Comparison of ENCODE assay signal across 18 cellular contexts in the genomic region with DNA sequence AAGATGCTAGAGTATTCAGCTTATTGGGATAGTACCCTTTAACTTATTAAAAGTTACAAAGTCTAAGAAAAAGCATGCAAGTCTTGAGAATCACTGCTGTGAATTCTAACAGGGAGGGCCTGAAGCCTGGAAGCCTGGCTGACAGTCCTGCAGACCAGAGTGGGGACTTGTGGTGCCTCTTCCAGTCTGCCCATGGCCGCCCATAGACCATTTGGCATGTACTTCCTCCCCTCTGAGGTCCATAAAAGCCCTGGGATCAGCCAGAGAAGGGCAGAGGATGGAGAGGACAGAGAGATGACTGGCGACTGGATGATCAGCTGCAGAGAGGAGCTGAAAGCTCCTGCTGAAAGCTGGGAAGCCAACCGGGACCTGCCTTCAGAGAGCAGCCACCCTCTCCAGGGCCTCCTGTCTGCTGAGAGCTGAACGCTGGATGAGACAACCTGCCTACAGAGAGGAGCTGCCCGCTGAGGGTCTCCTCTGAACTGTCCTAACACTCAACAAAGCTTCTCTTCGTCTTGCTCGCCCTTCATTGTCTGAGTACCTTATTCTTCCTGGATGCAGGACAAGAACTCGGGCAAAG. TPM values are rescaled to one million over a fixed set of nuclear protein-coding genes. Genes with fewer than 3 reads are reported as not detected.
DNase-seq lines count a peak whose midpoint lies in the region; ATAC-seq, FAIRE-seq and TF ChIP-seq lines count a peak whose summit lies in the region.
"Had no signal": no experiment of that assay in that cellular context is flagged by ENCODE, and none has a peak within 500 bp of the region (broad histone marks: within the 10 kb centered on the region; RNA-seq: fewer than 3 reads in every experiment).

No MANE protein-coding gene starts in this region.

- H3K4ac ChIP-seq in IMR-90 (ENCODE audit: low read depth, low read length) (no peak overlapping the region), mesenchymal stem cell (ENCODE audit: low read depth in 1 of 2, low read length in 2 of 2) (no peak overlapping the region)

- H3K27ac ChIP-seq in IMR-90 (ENCODE audit: insufficient read depth, low read length) (no peak overlapping the region), mesenchymal stem cell (ENCODE audit: low read length, poor library complexity, severe bottlenecking) (no peak overlapping the region), smooth muscle cell (ENCODE audit: low read depth) (no peak overlapping the region)
- H3K27ac ChIP-seq: GM23248 had no signal

- H2BK12ac ChIP-seq in mesenchymal stem cell (ENCODE audit: low read length in 2 of 2), result peak overlapping the region in 1 of 2 experiments; percentile 59

- H3K9ac ChIP-seq in IMR-90 (ENCODE audit: low read depth, low read length) (no peak overlapping the region), mesenchymal stem cell (ENCODE audit: low read length) (no peak overlapping the region), smooth muscle cell (ENCODE audit: low read depth) (no peak overlapping the region)
- H3K9ac ChIP-seq: GM23248 had no signal

- no peak for TF ChIP-seq CTCF in IMR-90 (conservative IDR thresholded peaks at IDR 0.05; ENCODE audit: low read depth, low read length)
- TF ChIP-seq CTCF in smooth muscle cell (IDR thresholded peaks at IDR 0.05; ENCODE audit: borderline replicate concordance, insufficient read depth, poor library complexity, severe bottlenecking), result no peak

- H3K79me1 ChIP-seq in IMR-90 (ENCODE audit: low read depth in 1 of 2, low read length in 2 of 2) (no peaks in the 10 kb centered on the region), mesenchymal stem cell (replicated peaks; ENCODE audit: low read length, poor library complexity, severe bottlenecking) (no peaks in the 10 kb centered on the region)

- H3K79me2 ChIP-seq in smooth muscle cell (ENCODE audit: low read depth), result no peaks in the 10 kb centered on the region

- ATAC-seq in IMR-90 (ENCODE audit: low read depth), result no peak
- no peak for ATAC-seq in GM21717 (IDR thresholded peaks at IDR 0.05; ENCODE audit: unreplicated experiment)
- ATAC-seq: GM12878 had no signal

- BruUV-seq in IMR-90 (replicated peaks; lab: Mats Ljungman, UMichigan), result no TSS peak

- no peaks in the 10 kb centered on the region for H3K9me1 ChIP-seq in IMR-90 (ENCODE audit: insufficient read depth, low read length)

- H3K27me3 ChIP-seq in IMR-90 (ENCODE audit: control insufficient read depth, insufficient read depth, low read length), result no peaks in the 10 kb centered on the region
- H3K27me3 ChIP-seq in mesenchymal stem cell (ENCODE audit: control insufficient read depth in 1 of 2, insufficient read depth in 1 of 2, low read length in 2 of 2), result no peaks in the 10 kb centered on the region
- no peaks in the 10 kb centered on the region for H3K27me3 ChIP-seq in smooth muscle cell (ENCODE audit: low read depth)

- H3K14ac ChIP-seq in IMR-90 (replicated peaks; ENCODE audit: low read depth, low read length), result no peak overlapping the region
- no peak overlapping the region for H3K14ac ChIP-seq in mesenchymal stem cell (ENCODE audit: low read length in 2 of 2)

- peak overlapping the region; percentile 64; the same call in 1 of the 3 replicates for H2BK15ac ChIP-seq in IMR-90 (ENCODE audit: low read depth, low read length)
- H2BK15ac ChIP-seq in mesenchymal stem cell (ENCODE audit: low read depth, poor library complexity, severe bottlenecking), result no peak overlapping the region

- H4K20me1 ChIP-seq in IMR-90 (ENCODE audit: insufficient read depth, low read length) (no peaks in the 10 kb centered on the region), smooth muscle cell (ENCODE audit: low read depth) (no peaks in the 10 kb centered on the region)

- H3K23ac ChIP-seq in IMR-90 (ENCODE audit: low read depth, low read length), result no peak overlapping the region
- H3K23ac ChIP-seq in mesenchymal stem cell (ENCODE audit: low read length in 2 of 2), result no peak overlapping the region

- H2AK5ac ChIP-seq in IMR-90 (ENCODE audit: low read depth, low read length), result no peak overlapping the region
- no peak overlapping the region for H2AK5ac ChIP-seq in mesenchymal stem cell (ENCODE audit: low read length, severe bottlenecking)

- TF ChIP-seq POLR2A in IMR-90 (IDR thresholded peaks at IDR 0.05; ENCODE audit: low read depth, low read length), result no peak

- H3F3A ChIP-seq in smooth muscle cell (ENCODE audit: low read depth), result no peaks in the 10 kb centered on the region

- CTCF ChIA-PET in IMR-90 (lab: Yijun Ruan, JAX), result no interaction called here

- intact Hi-C loops in IMR-90 (cut with micrococcal nuclease), result no loop called here

- H3K4me1 ChIP-seq in IMR-90 (ENCODE audit: control insufficient read depth, insufficient read depth, low read length) (no peaks in the 10 kb centered on the region), mesenchymal stem cell (ENCODE audit: control insufficient read depth, insufficient read depth, low read depth, low read length) (peaks cover 1% of the 10 kb centered on the region), smooth muscle cell (ENCODE audit: low read depth) (no peaks in the 10 kb centered on the region)

- H3K56ac ChIP-seq in IMR-90 (ENCODE audit: extremely low read depth, insufficient read depth, low read length), result no peak overlapping the region

- H3K4me3 ChIP-seq in IMR-90 (ENCODE audit: insufficient read depth, low read depth, low read length) (no peak overlapping the region), mesenchymal stem cell (ENCODE audit: insufficient read depth in 1 of 2, low read depth in 1 of 2, low read length in 2 of 2) (no peak overlapping the region), smooth muscle cell (no peak overlapping the region)
- H3K4me3 ChIP-seq: GM12878, GM23248 had no signal

- H2BK120ac ChIP-seq in IMR-90 (ENCODE audit: low read depth, low read length) (0 out of 2 replicates have a peak overlapping the region, but pooled peaks have one; percentile 13), mesenchymal stem cell (ENCODE audit: low read depth, low read length) (no peak overlapping the region)

- H4K8ac ChIP-seq in IMR-90 (ENCODE audit: low read depth in 2 of 2, low read length in 2 of 2) (no peak overlapping the region), mesenchymal stem cell (ENCODE audit: low read length) (no peak overlapping the region)

- H4K5ac ChIP-seq in IMR-90 (ENCODE audit: low read depth, low read length), result no peak overlapping the region

- FAIRE-seq in GM19239 (lab: Jason Lieb, UNC), result no peak
- FAIRE-seq: GM12878, GM18507 had no signal

- no peak for TF ChIP-seq RAD21 in IMR-90 (IDR thresholded peaks at IDR 0.05; ENCODE audit: low read length)

- no peaks in the 10 kb centered on the region for H3K9me3 ChIP-seq in IMR-90 (ENCODE audit: control insufficient read depth, insufficient read depth, low read length)
- H3K9me3 ChIP-seq in mesenchymal stem cell (ENCODE audit: control insufficient read depth, low read length), result no peaks in the 10 kb centered on the region
- no peaks in the 10 kb centered on the region for H3K9me3 ChIP-seq in smooth muscle cell (replicated peaks; ENCODE audit: low read depth)

- H3K4me2 ChIP-seq in IMR-90 (ENCODE audit: low read depth, low read length), result no peak overlapping the region
- H3K4me2 ChIP-seq in mesenchymal stem cell (ENCODE audit: low read length, poor library complexity, severe bottlenecking), result no peak overlapping the region
- H3K4me2 ChIP-seq in smooth muscle cell, result no peak overlapping the region

- in situ Hi-C loops in IMR-90 (cut with MboI; ENCODE audit: low sequenced_read_pairs), result no loop called here

- no peak overlapping the region for H2BK20ac ChIP-seq in IMR-90 (ENCODE audit: low read depth, low read length)

- POLR2A ChIA-PET in IMR-90 (lab: Charles Lee; ENCODE audit: unreplicated experiment), result no interaction called here

- H3K18ac ChIP-seq in IMR-90 (ENCODE audit: low read depth, low read length) (no peak overlapping the region), mesenchymal stem cell (ENCODE audit: low read depth in 1 of 2, low read length in 2 of 2) (peak overlapping the region in 1 of 2 experiments; percentile 28)

- H4K91ac ChIP-seq in IMR-90 (ENCODE audit: insufficient read depth, low read depth, low read length) (no peak overlapping the region), mesenchymal stem cell (ENCODE audit: low read length) (no peak overlapping the region)

- WGBS in IMR-90 (ENCODE audit: extremely low coverage in 2 of 2, insufficient read length in 1 of 2), 2 experiments, result 92% methylated on average over 5 of the region's 8 CpGs; no CpG with 5 or more reads in 1 of the 2 experiments
- WGBS in mesenchymal stem cell, result 93% methylated on average over 8 of the region's 8 CpGs
- 83% methylated on average over 8 of the region's 8 CpGs for WGBS in smooth muscle cell (ENCODE audit: low lambda C conversion rate)

- dilution Hi-C loops in IMR-90 (cut with HindIII; ENCODE audit: low sequenced_read_pairs, unreplicated experiment), result no loop called here

- H2AK9ac ChIP-seq in IMR-90 (replicated peaks; ENCODE audit: low read depth, low read length, poor library complexity), result no peak overlapping the region

- H2AFZ ChIP-seq in IMR-90 (replicated peaks; ENCODE audit: low read length, poor library complexity) (no peak overlapping the region), mesenchymal stem cell (ENCODE audit: low read depth, low read length) (peak overlapping the region; percentile 62), smooth muscle cell (ENCODE audit: low read depth) (peak overlapping the region; percentile 20)

- H2BK5ac ChIP-seq in IMR-90 (ENCODE audit: low read depth, low read length, poor library complexity, severe bottlenecking) (no peak overlapping the region), mesenchymal stem cell (ENCODE audit: low read depth, low read length, poor library complexity, severe bottlenecking) (no peak overlapping the region)

- H3K36me3 ChIP-seq in IMR-90 (ENCODE audit: control insufficient read depth, insufficient read depth, low read length) (no peaks in the 10 kb centered on the region), mesenchymal stem cell (ENCODE audit: control insufficient read depth in 1 of 2, insufficient read depth in 2 of 2, low read depth in 1 of 2, low read length in 2 of 2) (no peaks in the 10 kb centered on the region), smooth muscle cell (ENCODE audit: low read depth) (no peaks in the 10 kb centered on the region)

- DNase-seq in IMR-90, result no peak
- DNase-seq in ecto neural progenitor cell (ENCODE audit: low spot score), result peak; percentile 38
- no peak for DNase-seq in mesenchymal stem cell
- DNase-seq in smooth muscle cell (lab: John Stamatoyannopoulos, UW; ENCODE audit: unreplicated experiment), result no peak
- no peak for DNase-seq in GM19239 (ENCODE audit: insufficient read length, low spot score)
- no peak for DNase-seq in T1000 (lab: John Stamatoyannopoulos, UW)
- DNase-seq: ACHN; C1 segment of cervical spinal cord; Calu3; CD4-positive, alpha-beta T cell; DMS79; H9 had no signal

RNA-seq across cellular contexts. Expression of gene SLC1A7, which starts 12.5 kb away (rescaled TPM):
- total RNA-seq in IMR-90 (2012; rRNA removed), result not detected in 2 replicates
- 0.05 and 0.06 TPM in 2 replicates for polyA plus RNA-seq in IMR-90 (2012; rRNA removed)
- 0.09 TPM in 1 of 2 replicates, not detected in the other for polyA plus RNA-seq in IMR-90 (2012; cell fraction: cytosol; rRNA removed)
- polyA plus RNA-seq in IMR-90 (2012; cell fraction: nucleus; rRNA removed; ENCODE audit: low replicate concordance), result 0.37 and 0.40 TPM in 2 replicates
- 2.3 TPM for polyA plus RNA-seq in mesenchymal stem cell (2013, experiment 1 of 2)
- polyA plus RNA-seq in mesenchymal stem cell (2013, experiment 2 of 2), result 2.2 TPM
- total RNA-seq in smooth muscle cell, result not detected in 2 replicates
- polyA plus RNA-seq in smooth muscle cell, result 0.05 and 0.53 TPM in 2 replicates
- total RNA-seq: A172; B cell; Calu3; CD4-positive, alpha-beta T cell; GM12878; GM23248; H9 had no signal
- polyA plus RNA-seq: GM12878 had no signal

RNA-seq across cellular contexts. Expression of gene CPT2, which starts 41.7 kb away (rescaled TPM):
- total RNA-seq in IMR-90 (2012; rRNA removed) (14.2 and 16.0 TPM in 2 replicates), smooth muscle cell (13.1 and 15.7 TPM in 2 replicates)
- polyA plus RNA-seq in IMR-90 (2012; rRNA removed) (13.6 and 15.8 TPM in 2 replicates), smooth muscle cell (13.3 and 18.1 TPM in 2 replicates)
- polyA plus RNA-seq in IMR-90 (2012; cell fraction: cytosol; rRNA removed), result 7.7 and 11.3 TPM in 2 replicates
- 5.3 and 8.3 TPM in 2 replicates for polyA plus RNA-seq in IMR-90 (2012; cell fraction: nucleus; rRNA removed; ENCODE audit: low replicate concordance)
- 14.1 TPM for polyA plus RNA-seq in mesenchymal stem cell (2013, experiment 1 of 2)
- polyA plus RNA-seq in mesenchymal stem cell (2013, experiment 2 of 2), result 13.6 TPM
